ENCODE assay signal across 31 cellular contexts in the genomic region with DNA sequence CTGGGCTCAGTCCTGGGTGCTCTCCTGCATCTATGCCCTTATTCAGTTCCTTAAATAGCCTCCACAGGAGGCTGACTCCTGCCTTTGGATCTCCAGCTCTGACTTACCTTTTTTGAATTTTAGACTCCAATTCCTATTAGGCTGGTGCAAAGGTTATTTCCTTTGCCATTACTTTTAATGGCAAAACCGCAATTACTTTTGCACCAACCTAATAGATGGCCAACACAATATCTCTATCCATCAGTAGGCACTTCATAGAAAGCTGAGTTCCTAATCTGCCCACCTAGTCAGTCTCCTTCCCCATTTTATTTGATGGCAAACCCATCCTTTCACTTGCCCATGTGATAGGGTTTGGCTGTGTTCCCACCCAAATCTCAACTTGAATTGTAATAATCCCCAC.
"Had no signal": no experiment of that assay in that cellular context is flagged by ENCODE, and none has a peak within 500 bp of the region (broad histone marks: within the 10 kb centered on the region; RNA-seq: fewer than 3 reads in every experiment).

No MANE protein-coding gene starts in this region.

- H3K4me1 Mint-ChIP-seq: natural killer cell; nephron; stimulated activated memory B cell treated with anti-CD40 and anti-IgM and Interleukin-4, amounts not matched to agents 10 μg/mL and 1 μg/mL and 100 μg/mL, for 72 hours; stimulated activated naive CD8-positive, alpha-beta T cell treated with anti-CD3 and anti-CD28 coated beads, Interleukin-15, amount 100 ng/mL, for 72 hours had no signal

- ATAC-seq: naive thymus-derived CD4-positive, alpha-beta T cell; natural killer cell; psoas muscle; right cardiac atrium; sciatic nerve; stimulated activated memory B cell treated with anti-CD40 and anti-IgM and Interleukin-4, amounts not matched to agents 10 μg/mL and 1 μg/mL and 100 μg/mL, for 72 hours; stimulated activated naive CD8-positive, alpha-beta T cell treated with anti-CD3 and anti-CD28 coated beads, Interleukin-15, amount 100 ng/mL, for 72 hours; stimulated activated naive CD8-positive, alpha-beta T cell treated with anti-CD3 and anti-CD28 coated beads, Interleukin-15, Interleukin-2, amounts not matched to agents 100 U/mL and 50 U/mL, for 24 hours; upper lobe of right lung had no signal

- H3K27me3 ChIP-seq: neutrophil, ovary, suprapubic skin, testis, tibial artery, transverse colon, uterus had no signal

- H3K9ac ChIP-seq: parathyroid adenoma had no signal

- H3K4me3 Mint-ChIP-seq: naive thymus-derived CD4-positive, alpha-beta T cell; natural killer cell; nephron; stimulated activated memory B cell treated with anti-CD40 and anti-IgM and Interleukin-4, amounts not matched to agents 10 μg/mL and 1 μg/mL and 100 μg/mL, for 72 hours; stimulated activated naive CD8-positive, alpha-beta T cell treated with anti-CD3 and anti-CD28 coated beads, Interleukin-15, amount 100 ng/mL, for 72 hours; type B pancreatic cell had no signal

- H3K4me3 ChIP-seq: ovary, psoas muscle, skin epidermis, smooth muscle cell, spleen, suprapubic skin, testis, tibial artery, transverse colon, upper lobe of right lung, uterus had no signal

- H3K36me3 Mint-ChIP-seq: natural killer cell; stimulated activated memory B cell treated with anti-CD40 and anti-IgM and Interleukin-4, amounts not matched to agents 10 μg/mL and 1 μg/mL and 100 μg/mL, for 72 hours; type B pancreatic cell had no signal

- H2AFZ ChIP-seq: parathyroid adenoma had no signal

- H3K9me3 Mint-ChIP-seq: natural killer cell, nephron, type B pancreatic cell had no signal

- H3K4me2 ChIP-seq: smooth muscle cell had no signal

- H3K27ac Mint-ChIP-seq: naive thymus-derived CD4-positive, alpha-beta T cell; natural killer cell; nephron; progenitor cell of endocrine pancreas; stimulated activated memory B cell treated with anti-CD40 and anti-IgM and Interleukin-4, amounts not matched to agents 10 μg/mL and 1 μg/mL and 100 μg/mL, for 72 hours; type B pancreatic cell had no signal

- H3K4me1 ChIP-seq: parathyroid adenoma, psoas muscle, spleen, suprapubic skin, testis, tibial artery, transverse colon, upper lobe of right lung, uterus had no signal

- H3K36me3 ChIP-seq: neutrophil, ovary, spleen, suprapubic skin, tibial artery, transverse colon, upper lobe of right lung, uterus had no signal

- DNase-seq: naive thymus-derived CD4-positive, alpha-beta T cell; natural killer cell; nucleus accumbens; ovary; posterior cingulate gyrus; psoas muscle; right cardiac atrium; spleen; stimulated activated CD4-positive, alpha-beta T cell treated with anti-CD3 and anti-CD28 coated beads, Interleukin-12 subunit alpha, Interleukin-12 subunit beta, amount 100 ng/mL, for 4 hours; stimulated activated CD4-positive, alpha-beta T cell treated with anti-CD3 and anti-CD28 coated beads, Interleukin-1b, Interleukin-23, amount 100 ng/mL, for 48 hours; stimulated activated CD4-positive, alpha-beta T cell treated with anti-CD3 and anti-CD28 coated beads, Interleukin-4, amount 100 ng/mL, for 1 hour; stimulated activated CD4-positive, alpha-beta T cell treated with anti-CD3 and anti-CD28 coated beads, Interleukin-4, amount 100 ng/mL, for 4 hours; stimulated activated CD8-positive, alpha-beta memory T cell treated with anti-CD3 and anti-CD28 coated beads, Interleukin-4, amount 100 ng/mL, for 48 hours; stimulated activated naive CD4-positive, alpha-beta T cell; stimulated activated naive CD8-positive, alpha-beta T cell treated with anti-CD3 and anti-CD28 coated beads, Interleukin-15, amount 100 ng/mL, for 72 hours; stimulated activated naive CD8-positive, alpha-beta T cell treated with anti-CD3 and anti-CD28 coated beads, Interleukin-15, Interleukin-2, amounts not matched to agents 100 U/mL and 50 U/mL, for 24 hours; testis; tibial artery; transverse colon; upper lobe of right lung; uterus had no signal

- H3K79me2 ChIP-seq: parathyroid adenoma had no signal

- H3K9me3 ChIP-seq: neutrophil, ovary, psoas muscle, suprapubic skin, testis, tibial artery, transverse colon, upper lobe of right lung, uterus had no signal

- H3K27ac ChIP-seq: neutrophil, ovary, parathyroid adenoma, psoas muscle, skin epidermis, spleen, suprapubic skin, testis, tibial artery, transverse colon, upper lobe of right lung, uterus had no signal
